In the genomic region with DNA sequence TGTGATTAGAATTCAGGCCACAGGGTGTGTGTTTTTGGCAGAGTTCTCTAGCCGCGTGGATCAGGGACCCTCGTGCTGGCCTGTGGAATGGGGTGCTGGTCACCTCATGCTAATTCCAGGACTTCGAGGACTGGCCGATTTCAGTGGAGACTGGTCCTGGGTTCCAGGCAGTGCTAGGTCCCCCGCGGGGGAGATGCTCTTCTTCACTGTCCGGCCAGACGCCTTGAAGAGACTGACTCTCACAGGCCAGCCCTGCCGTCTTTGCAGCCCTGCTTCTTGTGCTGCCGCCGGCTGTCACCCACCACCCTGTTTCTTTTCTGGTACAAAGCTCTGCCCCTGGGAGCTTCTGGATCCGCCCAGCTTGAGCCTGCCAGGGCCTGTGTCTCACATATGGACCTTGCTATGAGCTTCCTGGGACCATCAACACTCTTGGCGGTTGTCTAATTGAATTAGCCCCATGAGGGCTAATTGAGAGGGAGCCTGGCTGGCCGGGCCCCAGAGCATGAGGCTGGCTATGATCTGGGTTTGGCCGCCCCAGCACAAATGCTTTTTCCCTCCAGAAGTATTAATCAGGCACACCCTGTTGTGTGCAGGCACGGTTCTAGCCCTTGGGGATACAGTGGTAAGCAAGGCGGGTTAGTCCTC, we compare ENCODE assay signal across 14 cellular contexts. TPM values are rescaled to one million over a fixed set of nuclear protein-coding genes. Genes with fewer than 3 reads are reported as not detected.
A peak's percentile ranks its signal among the peaks of the same experiment; 100 is the strongest.
DNase-seq lines count a peak whose midpoint lies in the region; ATAC-seq and TF ChIP-seq lines count a peak whose summit lies in the region.
"Had no signal": no experiment of that assay in that cellular context is flagged by ENCODE, and none has a peak within 500 bp of the region (broad histone marks: within the 10 kb centered on the region; RNA-seq: fewer than 3 reads in every experiment).

No MANE protein-coding gene starts in this region.

- WGBS in esophagus, 2 donors, result 73 to 75% methylated on average over 17 to 18 of the region's 18 CpGs

- H3K9me3 ChIP-seq in BLaER1 (no peaks in the 10 kb centered on the region), Peyer's patch (no peaks in the 10 kb centered on the region), esophagus (ENCODE audit: control insufficient read depth in 2 of 2, insufficient read depth in 1 of 2, low read depth in 1 of 2, low read length in 1 of 2) (no peaks in the 10 kb centered on the region)

- peak overlapping the region; percentile 36 for H3K4me3 Mint-ChIP-seq in neural crest cell

- H3K27ac ChIP-seq in BLaER1 (peak overlapping the region; percentile 98), Peyer's patch (peak overlapping the region in 3 of 4 donors; percentile 1 to 44 (median 25)), esophagus (ENCODE audit: low read depth in 2 of 2, low read length in 1 of 2) (peak overlapping the region; percentile 2 to 43)
- H3K27ac ChIP-seq: brain microvascular endothelial cell had no signal

- no peaks in the 10 kb centered on the region for H3K9me3 Mint-ChIP-seq in neural crest cell

- no peak for TF ChIP-seq POLR2A in Peyer's patch (IDR thresholded peaks at IDR 0.05)

- H3K4me1 Mint-ChIP-seq in neural crest cell, result peaks cover 60% of the 10 kb centered on the region

- TF ChIP-seq CTCF in Peyer's patch (IDR thresholded peaks at IDR 0.05) (no peak), neural crest cell (conservative IDR thresholded peaks at IDR 0.05) (no peak)

- peaks cover 7% of the 10 kb centered on the region for H3K36me3 Mint-ChIP-seq in neural crest cell (ENCODE audit: low read depth)

- H3K36me3 ChIP-seq in BLaER1 (peaks cover 74% of the 10 kb centered on the region), Peyer's patch (peaks cover 0 to 19% (median 0%) of the 10 kb centered on the region in 3 donors), esophagus (ENCODE audit: control insufficient read depth in 2 of 2, insufficient read depth in 2 of 2, low read length in 1 of 2) (peaks cover 0 to 14% of the 10 kb centered on the region in 2 donors)

- peaks cover 100% of the 10 kb centered on the region for H4K20me1 ChIP-seq in BLaER1

- H3K4me1 ChIP-seq in BLaER1 (peaks cover 99% of the 10 kb centered on the region), Peyer's patch (peaks cover 3 to 90% (median 14%) of the 10 kb centered on the region in 4 donors), esophagus (ENCODE audit: control insufficient read depth in 2 of 2, insufficient read depth in 2 of 2, low read length in 1 of 2) (peaks cover 9 to 15% of the 10 kb centered on the region in 2 donors)

- peak overlapping the region; percentile 80 for H3K9ac ChIP-seq in BLaER1
- H3K9ac ChIP-seq: parathyroid adenoma had no signal

- H3K4me2 ChIP-seq in BLaER1, result peak overlapping the region; percentile 97

- ATAC-seq in activated CD4-positive, CD25-positive, alpha-beta regulatory T cell treated with anti-CD3 and anti-CD28 coated beads, Interleukin-2, amount 50 U/mL, for 24 hours, result no peak

- H3K4me3 ChIP-seq in BLaER1 (peak overlapping the region; percentile 57), Peyer's patch (no peak overlapping the region), esophagus (ENCODE audit: low read depth in 1 of 2, low read length in 2 of 2) (no peak overlapping the region)

- H3K27me3 ChIP-seq in BLaER1 (no peaks in the 10 kb centered on the region), Peyer's patch (no peaks in the 10 kb centered on the region), esophagus (ENCODE audit: control insufficient read depth in 1 of 2, insufficient read depth in 2 of 2, low read length in 2 of 2) (no peaks in the 10 kb centered on the region)
- H3K27me3 ChIP-seq: brain microvascular endothelial cell had no signal

- no peak for DNase-seq in Peyer's patch
- DNase-seq in neural crest cell (ENCODE audit: low read depth, low spot score), result no peak
- DNase-seq in DMS79 treated with DMSO at 0.1 percent for 48 hours (lab: John Stamatoyannopoulos, UW), result no peak
- DNase-seq in activated effector memory CD4-positive, alpha-beta T cell treated with anti-CD3 and anti-CD28 coated beads, Interleukin-2, amount 50 U/mL, for 16 hours, result no peak
- no peak for DNase-seq in cerebellar cortex (ENCODE audit: low spot score)
- DNase-seq: AML-193, brain microvascular endothelial cell, NCI-H1417, NCI-H524 treated with DMSO at 0.1 percent for 48 hours, SHP77 had no signal

- no peaks in the 10 kb centered on the region for H3K27me3 Mint-ChIP-seq in neural crest cell (ENCODE audit: low read depth)

- no peak overlapping the region for H3K27ac Mint-ChIP-seq in neural crest cell (ENCODE audit: unreplicated experiment)

RNA-seq across cellular contexts. Expression of a gene that starts 8.2 kb away (rescaled TPM):
- total RNA-seq in Peyer's patch (100 to 1,000 TPM in 2 of 4 donors, 10 to 100 TPM in 2; 41.5 to 157 (median 98.3) TPM), neural crest cell (39.8 and 44.5 TPM in 2 replicates)
- 10 to 100 TPM in 1 of 2 donors, 1 to 10 TPM in 1; 8.2 to 18.0 TPM for polyA plus RNA-seq in esophagus

Comparison
In these comparisons a context has a peak if more than half of its experiments do, and no peak if none do; other contexts are left out.
1. H3K27ac ChIP-seq: peak in every context shown above with its lines; median percentile 98 in BLaER1; 25 in Peyer's patch; 22 in esophagus.